Comparison of ENCODE assay signal across 8 cellular contexts in the genomic region with DNA sequence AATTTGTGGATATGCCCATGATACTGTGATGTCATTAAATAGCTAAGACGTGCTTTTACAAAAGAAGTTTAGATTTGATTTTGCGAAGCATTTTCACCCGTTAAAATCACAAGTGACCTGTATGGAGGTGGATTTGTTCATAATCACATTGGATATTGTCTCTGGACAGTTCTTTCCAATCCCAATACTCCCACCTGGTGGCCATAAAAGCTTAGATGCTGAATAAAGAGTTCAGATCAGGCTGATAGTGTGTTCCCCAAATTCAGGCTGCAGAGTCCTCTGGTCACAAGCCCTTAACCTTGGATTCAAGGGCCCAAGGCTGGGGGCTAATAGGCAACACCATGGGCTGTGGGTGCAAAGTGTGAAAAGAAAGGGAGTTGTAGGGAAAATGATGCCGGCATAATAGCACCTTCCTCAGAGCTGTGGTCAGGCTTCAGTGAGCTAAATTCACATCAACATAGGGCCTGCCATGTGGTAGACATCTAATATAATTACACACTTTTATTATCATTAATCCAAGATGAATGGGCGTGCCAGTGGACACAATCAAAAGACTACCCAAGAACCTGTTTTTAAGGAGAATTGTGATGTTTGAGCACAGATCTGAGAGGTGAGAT. TPM values are rescaled to one million over a fixed set of nuclear protein-coding genes. Genes with fewer than 3 reads are reported as not detected.
A peak's percentile ranks its signal among the peaks of the same experiment; 100 is the strongest.
DNase-seq lines count a peak whose midpoint lies in the region; ATAC-seq and TF ChIP-seq lines count a peak whose summit lies in the region.

No MANE protein-coding gene starts in this region.

- no peak overlapping the region for H3K4me3 ChIP-seq in endodermal cell (ENCODE audit: low read length)
- H3K4me3 ChIP-seq in neural progenitor cell = no peak overlapping the region

- ATAC-seq in activated naive CD4-positive, alpha-beta T cell treated with anti-CD3 and anti-CD28 coated beads, Interleukin-2, amount 50 U/mL, for 72 hours = peak; percentile 34 to 50
- ATAC-seq in HG02981 (IDR thresholded peaks at IDR 0.05; ENCODE audit: unreplicated experiment) (peak; percentile 56), GM19351 (IDR thresholded peaks at IDR 0.05; ENCODE audit: unreplicated experiment) (no peak)

- H3K9me3 ChIP-seq in endodermal cell (ENCODE audit: control insufficient read depth, low read length) (no peaks in the 10 kb centered on the region), neural progenitor cell (ENCODE audit: low read depth) (no peaks in the 10 kb centered on the region)

- no peaks in the 10 kb centered on the region for H3F3A ChIP-seq in neural progenitor cell (ENCODE audit: low read depth)

- H3K4me3 Mint-ChIP-seq in endodermal cell (no peak overlapping the region), neural progenitor cell (no peak overlapping the region)
- H3K4me3 Mint-ChIP-seq in activated T-helper 1 cell treated with anti-CD3 and anti-CD28 coated beads, Interleukin-12 subunit alpha, Interleukin-12 subunit beta, Interleukin-2, Interleukin-4 antibody, amounts not matched to agents 30 ng/mL and 10 ng/mL and 1 ng/mL, durations not matched to agents 14 hours and 24 hours and 36 hours = no peak overlapping the region

- H3K36me3 ChIP-seq in endodermal cell (ENCODE audit: control insufficient read depth, insufficient read depth, low read length) (no peaks in the 10 kb centered on the region), neural progenitor cell (no peaks in the 10 kb centered on the region)

- intact Hi-C loops in activated T-helper 1 cell treated with anti-CD3 and anti-CD28 coated beads, Interleukin-12 subunit alpha, Interleukin-12 subunit beta, Interleukin-2, Interleukin-4 antibody, amounts not matched to agents 30 ng/mL and 10 ng/mL and 1 ng/mL, durations not matched to agents 14 hours and 24 hours and 36 hours (cut with micrococcal nuclease) = loop anchor here (1.0 kb wide), 3 partner anchors 253 to 367 kb away; no protein-coding TSS in a partner anchor

- H3K79me2 ChIP-seq in neural progenitor cell (ENCODE audit: low read depth) = no peaks in the 10 kb centered on the region

- H3K27ac Mint-ChIP-seq in activated naive CD4-positive, alpha-beta T cell treated with anti-CD3 and anti-CD28 coated beads, Interleukin-2, amount 50 U/mL, for 72 hours = no peak overlapping the region
- H3K27ac Mint-ChIP-seq in endodermal cell = no peak overlapping the region
- H3K27ac Mint-ChIP-seq in neural progenitor cell = no peak overlapping the region
- no peak overlapping the region for H3K27ac Mint-ChIP-seq in activated T-helper 1 cell treated with anti-CD3 and anti-CD28 coated beads, Interleukin-12 subunit alpha, Interleukin-12 subunit beta, Interleukin-2, Interleukin-4 antibody, amounts not matched to agents 30 ng/mL and 10 ng/mL and 1 ng/mL, durations not matched to agents 14 hours and 24 hours and 36 hours

- no peak overlapping the region for H3K4me2 ChIP-seq in neural progenitor cell

- DNase-seq in activated naive CD4-positive, alpha-beta T cell treated with anti-CD3 and anti-CD28 coated beads, Interleukin-2, amount 50 U/mL, for 72 hours (ENCODE audit: low spot score in 2 of 2) = peak in 1 of 2 donors; percentile 45
- no peak for DNase-seq in activated naive CD4-positive, alpha-beta T cell treated with Interleukin-2 at 50 U/mL for 16 hours
- DNase-seq in RPMI8226 (peak; percentile 41), endodermal cell (peak; percentile 67), neural progenitor cell (ENCODE audit: low spot score) (peak; percentile 62)
- DNase-seq in activated T-helper 1 cell treated with anti-CD3 and anti-CD28 coated beads, Interleukin-12 subunit alpha, Interleukin-12 subunit beta, Interleukin-2, Interleukin-4 antibody, amounts not matched to agents 30 ng/mL and 10 ng/mL and 1 ng/mL, durations not matched to agents 14 hours and 24 hours and 36 hours (ENCODE audit: low spot score) = no peak

- no peak overlapping the region for H3K9ac ChIP-seq in endodermal cell (ENCODE audit: extremely low read depth, low read length, poor library complexity, severe bottlenecking)
- no peak overlapping the region for H3K9ac ChIP-seq in neural progenitor cell

- TF ChIP-seq CTCF in endodermal cell (conservative IDR thresholded peaks at IDR 0.05) (peak; percentile 76), neural progenitor cell (IDR thresholded peaks at IDR 0.05) (peak; percentile 63)

- no peaks in the 10 kb centered on the region for H3K4me1 ChIP-seq in endodermal cell (ENCODE audit: control insufficient read depth, insufficient read depth, low read length)
- H3K4me1 ChIP-seq in neural progenitor cell = no peaks in the 10 kb centered on the region

- H3K27me3 ChIP-seq in endodermal cell (ENCODE audit: control insufficient read depth, insufficient read depth, low read length, poor library complexity, severe bottlenecking) (no peaks in the 10 kb centered on the region), neural progenitor cell (no peaks in the 10 kb centered on the region)

- no peak overlapping the region for H2AFZ ChIP-seq in neural progenitor cell (replicated peaks)

- no peak overlapping the region for H3K27ac ChIP-seq in endodermal cell (ENCODE audit: low read depth, low read length)
- no peak overlapping the region for H3K27ac ChIP-seq in neural progenitor cell

- no peaks in the 10 kb centered on the region for H3K9me3 Mint-ChIP-seq in activated naive CD4-positive, alpha-beta T cell treated with anti-CD3 and anti-CD28 coated beads, Interleukin-2, amount 50 U/mL, for 72 hours
- H3K9me3 Mint-ChIP-seq in endodermal cell (no peaks in the 10 kb centered on the region), neural progenitor cell (no peaks in the 10 kb centered on the region)
- H3K9me3 Mint-ChIP-seq in activated T-helper 1 cell treated with anti-CD3 and anti-CD28 coated beads, Interleukin-12 subunit alpha, Interleukin-12 subunit beta, Interleukin-2, Interleukin-4 antibody, amounts not matched to agents 30 ng/mL and 10 ng/mL and 1 ng/mL, durations not matched to agents 14 hours and 24 hours and 36 hours = no peaks in the 10 kb centered on the region

- H3K4me1 Mint-ChIP-seq in endodermal cell = peaks cover 3% of the 10 kb centered on the region
- H3K4me1 Mint-ChIP-seq in neural progenitor cell = peaks cover 3% of the 10 kb centered on the region
- H3K4me1 Mint-ChIP-seq in activated T-helper 1 cell treated with anti-CD3 and anti-CD28 coated beads, Interleukin-12 subunit alpha, Interleukin-12 subunit beta, Interleukin-2, Interleukin-4 antibody, amounts not matched to agents 30 ng/mL and 10 ng/mL and 1 ng/mL, durations not matched to agents 14 hours and 24 hours and 36 hours (ENCODE audit: low read depth) = no peaks in the 10 kb centered on the region

- H3K36me3 Mint-ChIP-seq in activated naive CD4-positive, alpha-beta T cell treated with anti-CD3 and anti-CD28 coated beads, Interleukin-2, amount 50 U/mL, for 72 hours = no peaks in the 10 kb centered on the region
- no peaks in the 10 kb centered on the region for H3K36me3 Mint-ChIP-seq in endodermal cell (ENCODE audit: low read depth)
- H3K36me3 Mint-ChIP-seq in neural progenitor cell = no peaks in the 10 kb centered on the region
- no peaks in the 10 kb centered on the region for H3K36me3 Mint-ChIP-seq in activated T-helper 1 cell treated with anti-CD3 and anti-CD28 coated beads, Interleukin-12 subunit alpha, Interleukin-12 subunit beta, Interleukin-2, Interleukin-4 antibody, amounts not matched to agents 30 ng/mL and 10 ng/mL and 1 ng/mL, durations not matched to agents 14 hours and 24 hours and 36 hours (ENCODE audit: low read depth)

- H4K20me1 ChIP-seq in neural progenitor cell (ENCODE audit: low read depth) = no peaks in the 10 kb centered on the region

- 73 to 85% methylated on average over 2 to 5 of the region's 5 CpGs for WGBS in endodermal cell (ENCODE audit: insufficient coverage in 1 of 2, insufficient read length in 1 of 2), 2 experiments

- peaks cover 6% of the 10 kb centered on the region for H3K27me3 Mint-ChIP-seq in endodermal cell (ENCODE audit: insufficient read depth)
- H3K27me3 Mint-ChIP-seq in neural progenitor cell (ENCODE audit: insufficient read depth, low read depth) = peaks cover 4% of the 10 kb centered on the region
- peaks cover 21% of the 10 kb centered on the region for H3K27me3 Mint-ChIP-seq in activated T-helper 1 cell treated with anti-CD3 and anti-CD28 coated beads, Interleukin-12 subunit alpha, Interleukin-12 subunit beta, Interleukin-2, Interleukin-4 antibody, amounts not matched to agents 30 ng/mL and 10 ng/mL and 1 ng/mL, durations not matched to agents 14 hours and 24 hours and 36 hours (ENCODE audit: insufficient read depth)

RNA-seq across cellular contexts. Expression of a gene that starts 28.1 kb away (rescaled TPM):
- not detected for total RNA-seq in activated naive CD4-positive, alpha-beta T cell treated with anti-CD3 and anti-CD28 coated beads, Interleukin-2, amount 50 U/mL, for 72 hours
- total RNA-seq in endodermal cell = not detected
- polyA plus RNA-seq in endodermal cell (2013, experiment 1 of 2) = 0.39 TPM
- polyA plus RNA-seq in endodermal cell (2013, experiment 2 of 2) = not detected
- total RNA-seq in neural progenitor cell (ENCODE audit: low replicate concordance) = 0.06 TPM in 1 of 2 replicates, not detected in the other
- total RNA-seq in activated T-helper 1 cell treated with anti-CD3 and anti-CD28 coated beads, Interleukin-12 subunit alpha, Interleukin-12 subunit beta, Interleukin-2, Interleukin-4 antibody, amounts not matched to agents 30 ng/mL and 10 ng/mL and 1 ng/mL, durations not matched to agents 14 hours and 24 hours and 36 hours = not detected in 2 replicates

RNA-seq across cellular contexts. Expression of a gene that starts 40.1 kb away (rescaled TPM):
- total RNA-seq in activated naive CD4-positive, alpha-beta T cell treated with anti-CD3 and anti-CD28 coated beads, Interleukin-2, amount 50 U/mL, for 72 hours = 100 to 1,000 TPM in 1 of 2 donors, 10 to 100 TPM in 1; 82.9 to 161 TPM
- total RNA-seq in endodermal cell = 100 to 1,000 TPM; 212 to 241 TPM
- 267 TPM for polyA plus RNA-seq in endodermal cell (2013, experiment 1 of 2)
- polyA plus RNA-seq in endodermal cell (2013, experiment 2 of 2) = 290 TPM
- 153 and 216 TPM in 2 replicates for total RNA-seq in neural progenitor cell (ENCODE audit: low replicate concordance)
- total RNA-seq in activated T-helper 1 cell treated with anti-CD3 and anti-CD28 coated beads, Interleukin-12 subunit alpha, Interleukin-12 subunit beta, Interleukin-2, Interleukin-4 antibody, amounts not matched to agents 30 ng/mL and 10 ng/mL and 1 ng/mL, durations not matched to agents 14 hours and 24 hours and 36 hours = 128 and 131 TPM in 2 replicates

Comparison
In these comparisons a context has a peak if more than half of its experiments do, and no peak if none do; other contexts are left out.
1. DNase-seq: peak in RPMI8226 (single experiment), endodermal cell (single experiment) and neural progenitor cell (single experiment); none in activated naive CD4-positive, alpha-beta T cell treated with Interleukin-2 at 50 U/mL for 16 hours (single experiment) and activated T-helper 1 cell treated with anti-CD3 and anti-CD28 coated beads, Interleukin-12 subunit alpha, Interleukin-12 subunit beta, Interleukin-2, Interleukin-4 antibody, amounts not matched to agents 30 ng/mL and 10 ng/mL and 1 ng/mL, durations not matched to agents 14 hours and 24 hours and 36 hours (single experiment).